24 cellular contexts compared by ENCODE assay signal in the genomic region with DNA sequence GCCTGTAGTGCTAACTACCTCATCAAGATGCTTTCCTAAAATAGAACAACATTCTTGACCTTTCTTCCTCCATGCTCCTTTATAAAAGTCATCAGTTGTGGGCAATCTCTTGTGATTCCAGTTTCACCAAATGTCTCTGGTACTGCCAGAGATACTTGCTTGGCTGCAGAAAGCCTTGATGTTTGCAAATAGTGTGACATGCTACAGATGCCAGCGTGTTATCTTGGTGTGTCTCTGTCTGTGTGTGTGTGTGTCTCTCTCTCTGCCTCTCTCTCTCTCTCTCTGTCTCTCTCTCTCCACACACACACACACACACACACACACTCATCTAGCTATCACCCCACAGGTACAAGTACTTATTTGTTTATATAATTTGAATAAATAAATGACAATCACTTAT.
A peak's percentile ranks its signal among the peaks of the same experiment; 100 is the strongest.
DNase-seq lines count a peak whose midpoint lies in the region; ATAC-seq, FAIRE-seq and TF ChIP-seq lines count a peak whose summit lies in the region.
"Had no signal": no experiment of that assay in that cellular context is flagged by ENCODE, and none has a peak within 500 bp of the region (broad histone marks: within the 10 kb centered on the region; RNA-seq: fewer than 3 reads in every experiment).

No MANE protein-coding gene starts in this region.

- FAIRE-seq in GM12892 (lab: Jason Lieb, UNC) (peak; percentile 80), HepG2 (lab: Jason Lieb, UNC) (no peak)
- FAIRE-seq: RCC 7860 had no signal

- H2AFZ ChIP-seq in fibroblast of lung (ENCODE audit: low read length) (peak overlapping the region; percentile 9), HepG2 (ENCODE audit: low read length) (no peak overlapping the region)

- no peak for TF ChIP-seq RAD21 in HepG2 (CRISPR knock-in tag; IDR thresholded peaks at IDR 0.05)

- 0% methylated on average over 1 of the region's 1 CpG for WGBS in HepG2 (ENCODE audit: low lambda C conversion rate)

- H3K27me3 Mint-ChIP-seq in WTC11 (ENCODE audit: low read depth) = no peaks in the 10 kb centered on the region; the same call in 1 of the 2 replicates
- H3K27me3 Mint-ChIP-seq: CD4-positive, alpha-beta memory T cell had no signal

- no peak for TF ChIP-seq EP300 in HepG2 (IDR thresholded peaks at IDR 0.05; ENCODE audit: low read depth in 2 of 2, low read length in 2 of 2)
- TF ChIP-seq EP300 in HepG2 (CRISPR knock-in tag; IDR thresholded peaks at IDR 0.05; ENCODE audit: borderline replicate concordance) = no peak

- H3K9me3 Mint-ChIP-seq in WTC11 = no peaks in the 10 kb centered on the region
- H3K9me3 Mint-ChIP-seq: CD4-positive, alpha-beta memory T cell; HFFc6 had no signal

- no peaks in the 10 kb centered on the region for H3K9me3 ChIP-seq in fibroblast of lung (ENCODE audit: control insufficient read depth, insufficient read depth, low read depth, low read length)
- no peaks in the 10 kb centered on the region for H3K9me3 ChIP-seq in HepG2 (ENCODE audit: low read length)
- H3K9me3 ChIP-seq: BLaER1 treated with 17β-estradiol and CSF1 and Interleukin-3, amounts not matched to agents 10 nM and 100 nM; Caco-2; SJCRH30 had no signal

- H3K27ac ChIP-seq in fibroblast of lung (ENCODE audit: insufficient read depth, low read length) = no peak overlapping the region
- no peak overlapping the region for H3K27ac ChIP-seq in HepG2 (ENCODE audit: extremely low read length, insufficient read depth, low read length)
- H3K27ac ChIP-seq: BLaER1 treated with 17β-estradiol and CSF1 and Interleukin-3, amounts not matched to agents 10 nM and 100 nM; SJCRH30 had no signal

- no peaks in the 10 kb centered on the region for H3K36me3 ChIP-seq in fibroblast of lung (ENCODE audit: control insufficient read depth, insufficient read depth, low read length)
- no peaks in the 10 kb centered on the region for H3K36me3 ChIP-seq in HepG2 (replicated peaks in 1 of 2; ENCODE audit: control insufficient read depth in 1 of 2, insufficient read depth in 2 of 2, low read length in 2 of 2)
- H3K36me3 ChIP-seq: BLaER1 treated with 17β-estradiol and CSF1 and Interleukin-3, amounts not matched to agents 10 nM and 100 nM; SJCRH30 had no signal

- peak overlapping the region; percentile 73; the same call in 1 of the 2 replicates for H3K27ac Mint-ChIP-seq in WTC11
- H3K27ac Mint-ChIP-seq: CD4-positive, alpha-beta memory T cell; HFFc6 had no signal

- no TSS peak for BruUV-seq in HepG2 (replicated peaks; lab: Mats Ljungman, UMichigan)

- POLR2A ChIA-PET in WTC11 (lab: Charles Lee) = no interaction called here
- POLR2A ChIA-PET in HepG2 (lab: Yijun Ruan, JAX) = no interaction called here

- no peaks in the 10 kb centered on the region for H3K36me3 Mint-ChIP-seq in WTC11
- H3K36me3 Mint-ChIP-seq: CD4-positive, alpha-beta memory T cell had no signal

- no peak for TF ChIP-seq CTCF in WTC11 (IDR thresholded peaks at IDR 0.05)
- no peak for TF ChIP-seq CTCF in fibroblast of lung (conservative IDR thresholded peaks at IDR 0.05 in 1 of 2, IDR thresholded peaks at IDR 0.05 in 1 of 2; ENCODE audit: low read depth in 1 of 2, low read length in 2 of 2)
- no peak for TF ChIP-seq CTCF in HepG2 (CRISPR knock-in tag; IDR thresholded peaks at IDR 0.05)
- TF ChIP-seq CTCF in GM13976 (IDR thresholded peaks at IDR 0.05; ENCODE audit: borderline replicate concordance, control extremely low read depth, extremely low read depth, insufficient read depth, missing control alignments) = no peak

- H4K20me1 ChIP-seq in fibroblast of lung (ENCODE audit: control insufficient read depth, extremely low read depth, insufficient read depth, low read length) = no peaks in the 10 kb centered on the region
- no peaks in the 10 kb centered on the region for H4K20me1 ChIP-seq in HepG2 (ENCODE audit: insufficient read depth, low read length)
- H4K20me1 ChIP-seq: BLaER1 treated with 17β-estradiol and CSF1 and Interleukin-3, amounts not matched to agents 10 nM and 100 nM had no signal

- intact Hi-C loops in head of caudate nucleus (cut with DNase I) (no loop called here), HepG2 (cut with micrococcal nuclease; ENCODE audit: unreplicated experiment) (no loop called here)

- H3K4me1 ChIP-seq in fibroblast of lung (ENCODE audit: control insufficient read depth, extremely low read depth, insufficient read depth, low read length) (peaks cover 2% of the 10 kb centered on the region), HepG2 (ENCODE audit: insufficient read depth, low read length) (peaks cover 8% of the 10 kb centered on the region; the same call in 1 of the 2 replicates)
- H3K4me1 ChIP-seq: BLaER1 treated with 17β-estradiol and CSF1 and Interleukin-3, amounts not matched to agents 10 nM and 100 nM had no signal

- CTCF ChIA-PET in WTC11 (lab: Charles Lee) = no interaction called here
- CTCF ChIA-PET in HepG2 (lab: Yijun Ruan, JAX; ENCODE audit: low intra/inter-chr PET ratio, low total read pairs) = no interaction called here

- TF ChIP-seq POLR2A in GM12892 (IDR thresholded peaks at IDR 0.05; ENCODE audit: low read depth, low read length) (no peak), HepG2 (IDR thresholded peaks at IDR 0.05; ENCODE audit: insufficient read depth in 1 of 2, low read depth in 2 of 2, low read length in 2 of 2) (no peak)

- H3K9ac ChIP-seq in fibroblast of lung (ENCODE audit: insufficient read depth, low read length) = no peak overlapping the region
- H3K9ac ChIP-seq in HepG2 (ENCODE audit: insufficient read depth, low read depth, low read length) = no peak overlapping the region
- H3K9ac ChIP-seq: BLaER1 treated with 17β-estradiol and CSF1 and Interleukin-3, amounts not matched to agents 10 nM and 100 nM had no signal

- H3K79me2 ChIP-seq in fibroblast of lung (ENCODE audit: control insufficient read depth, insufficient read depth, low read length) (no peaks in the 10 kb centered on the region), HepG2 (ENCODE audit: insufficient read depth, low read length) (no peaks in the 10 kb centered on the region)

- H3K4me3 ChIP-seq in fibroblast of lung (replicated peaks in 1 of 4; ENCODE audit: control extremely low read depth in 1 of 4, insufficient read depth in 1 of 4, low read depth in 3 of 4, low read length in 4 of 4) (no peak overlapping the region), HepG2 (replicated peaks in 1 of 3; ENCODE audit: insufficient read depth in 1 of 3, low read depth in 2 of 3, low read length in 3 of 3) (no peak overlapping the region)
- H3K4me3 ChIP-seq: BLaER1 treated with 17β-estradiol and CSF1 and Interleukin-3, amounts not matched to agents 10 nM and 100 nM; SJCRH30 had no signal

- peaks cover 60% of the 10 kb centered on the region for H3K4me1 Mint-ChIP-seq in WTC11
- H3K4me1 Mint-ChIP-seq: CD4-positive, alpha-beta memory T cell had no signal

- ATAC-seq in WTC11 = peak; percentile 24
- no peak for ATAC-seq in HepG2

- in situ Hi-C loops in HepG2 (cut with HindIII; ENCODE audit: extremely low pct_ligation_motif_present, low pct_unique_long_range_greater_than_20kb) = no loop called here
- in situ Hi-C loops in GM13976 (cut with MboI; ENCODE audit: low sequenced_read_pairs, unreplicated experiment) = loop anchor here (25.0 kb wide), 1 partner anchor 1142 kb away; no protein-coding TSS in a partner anchor

- DNase-seq in NCI-H526 (lab: John Stamatoyannopoulos, UW) (peak; percentile 39 to 45), NCI-H526 treated with DMSO at 0.1 percent for 48 hours (lab: John Stamatoyannopoulos, UW) (no peak), GM12892 (ENCODE audit: insufficient read length) (no peak), WTC11 (ENCODE audit: low spot score) (no peak), fibroblast of lung (ENCODE audit: low read depth in 2 of 2) (no peak), head of caudate nucleus (no peak), HepG2 (ENCODE audit: low spot score) (no peak), GM13976 (ENCODE audit: low spot score) (no peak)
- DNase-seq: 8988T; Caco-2; CD4-positive, alpha-beta memory T cell; DMS 273 treated with DMSO at 0.1 percent for 48 hours; H7; HFFc6; KG1; NCI-H1092; NCI-H1436; NCI-H187 treated with DMSO at 0.1 percent for 48 hours; NCI-H510A; NCI-H774; OCI-M1; SJCRH30 had no signal

- no peak overlapping the region for H3K4me3 Mint-ChIP-seq in WTC11
- H3K4me3 Mint-ChIP-seq: CD4-positive, alpha-beta memory T cell; HFFc6 had no signal

- no peak overlapping the region for H3K4me2 ChIP-seq in fibroblast of lung (ENCODE audit: extremely low read depth, insufficient read depth, low read length)
- no peak overlapping the region for H3K4me2 ChIP-seq in HepG2 (ENCODE audit: low read depth, low read length)
- H3K4me2 ChIP-seq: BLaER1 treated with 17β-estradiol and CSF1 and Interleukin-3, amounts not matched to agents 10 nM and 100 nM had no signal

- H3K27me3 ChIP-seq in fibroblast of lung (ENCODE audit: control insufficient read depth, insufficient read depth, low read length) = no peaks in the 10 kb centered on the region
- H3K27me3 ChIP-seq in HepG2 (ENCODE audit: control insufficient read depth in 1 of 2, insufficient read depth in 2 of 2, low read length in 2 of 2) = no peaks in the 10 kb centered on the region
- H3K27me3 ChIP-seq: BLaER1 treated with 17β-estradiol and CSF1 and Interleukin-3, amounts not matched to agents 10 nM and 100 nM; SJCRH30 had no signal

Comparison
In these comparisons a context has a peak if more than half of its experiments do, and no peak if none do; other contexts are left out.
1. DNase-seq: peak in NCI-H526 (2 of 2); none in NCI-H526 treated with DMSO at 0.1 percent for 48 hours (single experiment), GM12892 (single experiment), WTC11 (single experiment), fibroblast of lung (0 of 2), head of caudate nucleus (0 of 42), HepG2 (single experiment) and GM13976 (single experiment).